In the genomic region with DNA sequence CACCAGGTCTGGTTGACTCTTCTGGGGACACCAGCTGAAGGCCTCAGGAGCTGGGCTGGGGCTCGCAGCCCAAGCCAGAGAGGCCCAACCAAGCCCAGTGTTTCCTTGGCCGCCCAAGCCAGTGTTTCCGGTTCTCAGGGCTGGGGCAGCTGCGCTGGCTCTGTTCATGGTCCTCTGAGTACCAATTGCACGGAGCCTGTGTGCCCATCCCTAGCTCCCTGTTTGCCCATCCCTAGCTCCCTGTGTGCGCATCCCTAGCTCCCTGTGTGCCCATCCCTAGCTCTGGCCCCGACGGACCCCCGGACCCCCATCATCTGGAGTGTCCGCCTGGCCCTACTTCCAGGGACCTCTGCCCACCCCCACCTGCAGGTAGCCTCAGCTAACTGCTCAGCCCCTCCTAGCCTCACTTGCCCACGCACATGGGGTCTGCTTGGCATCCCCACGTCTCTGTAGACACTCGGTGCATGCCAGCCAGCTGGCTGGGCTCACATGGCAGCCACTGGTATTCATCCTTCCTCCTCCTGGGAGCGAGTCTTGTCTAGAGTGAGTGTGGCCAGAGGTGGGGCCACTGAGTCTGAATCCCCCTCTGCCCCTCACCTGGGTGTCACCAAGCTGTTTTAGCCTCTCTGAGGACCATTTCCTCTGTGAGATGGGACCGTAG, we compare ENCODE assay signal across 20 cellular contexts.
DNase-seq lines count a peak whose midpoint lies in the region; ATAC-seq and TF ChIP-seq lines count a peak whose summit lies in the region.
"Had no signal": no experiment of that assay in that cellular context is flagged by ENCODE, and none has a peak within 500 bp of the region (broad histone marks: within the 10 kb centered on the region; RNA-seq: fewer than 3 reads in every experiment).

No MANE protein-coding gene starts in this region.

- H3K36me3 ChIP-seq in endodermal cell (ENCODE audit: control insufficient read depth, insufficient read depth, low read length): no peaks in the 10 kb centered on the region
- no peaks in the 10 kb centered on the region for H3K36me3 ChIP-seq in prostate gland
- H3K36me3 ChIP-seq: BLaER1 treated with 17β-estradiol and CSF1 and Interleukin-3, amounts not matched to agents 10 nM and 100 nM had no signal

- H3K27me3 ChIP-seq in endodermal cell (ENCODE audit: control insufficient read depth, insufficient read depth, low read length, poor library complexity, severe bottlenecking): peaks cover 23% of the 10 kb centered on the region
- no peaks in the 10 kb centered on the region for H3K27me3 ChIP-seq in prostate gland (replicated peaks; ENCODE audit: insufficient read depth)
- H3K27me3 ChIP-seq: BLaER1 treated with 17β-estradiol and CSF1 and Interleukin-3, amounts not matched to agents 10 nM and 100 nM; foreskin keratinocyte had no signal

- H3K9me3 Mint-ChIP-seq in activated T-cell treated with anti-CD3 and anti-CD28 coated beads, Interleukin-2, amount 50 U/mL, for 72 hours: no peaks in the 10 kb centered on the region
- no peaks in the 10 kb centered on the region for H3K9me3 Mint-ChIP-seq in endodermal cell
- H3K9me3 Mint-ChIP-seq: activated B cell treated with CpG ODN at 0.5 μM for 24 hours, natural killer cell had no signal

- no peak for ATAC-seq in activated T-cell treated with anti-CD3 and anti-CD28 coated beads, Interleukin-2, amount 50 U/mL, for 72 hours (replicated peaks in 1 of 2)
- no peak for ATAC-seq in GM18858 (IDR thresholded peaks at IDR 0.05; ENCODE audit: unreplicated experiment)
- ATAC-seq: foreskin keratinocyte, natural killer cell, PC-3 had no signal

- H3K4me3 Mint-ChIP-seq in activated T-cell treated with anti-CD3 and anti-CD28 coated beads, Interleukin-2, amount 50 U/mL, for 72 hours: no peak overlapping the region
- H3K4me3 Mint-ChIP-seq in endodermal cell: no peak overlapping the region
- H3K4me3 Mint-ChIP-seq: activated B cell treated with CpG ODN at 0.5 μM for 24 hours; activated naive CD8-positive, alpha-beta T cell; brain; natural killer cell had no signal

- no peaks in the 10 kb centered on the region for H3K27me3 Mint-ChIP-seq in activated T-cell treated with anti-CD3 and anti-CD28 coated beads, Interleukin-2, amount 50 U/mL, for 72 hours (ENCODE audit: low read depth)
- H3K27me3 Mint-ChIP-seq in endodermal cell (ENCODE audit: insufficient read depth): peaks cover 14% of the 10 kb centered on the region
- H3K27me3 Mint-ChIP-seq: activated naive CD8-positive, alpha-beta T cell had no signal

- intact Hi-C loops in prostate gland (cut with DNase I): loop anchor here (10.0 kb wide), 1 partner anchor 119 kb away; no protein-coding TSS in a partner anchor

- H3K9me3 ChIP-seq in endodermal cell (ENCODE audit: control insufficient read depth, low read length) (no peaks in the 10 kb centered on the region), prostate gland (no peaks in the 10 kb centered on the region)
- H3K9me3 ChIP-seq: BLaER1 treated with 17β-estradiol and CSF1 and Interleukin-3, amounts not matched to agents 10 nM and 100 nM had no signal

- H3K27ac ChIP-seq in endodermal cell (ENCODE audit: low read depth, low read length) (no peak overlapping the region), prostate gland (no peak overlapping the region)
- H3K27ac ChIP-seq: BLaER1 treated with 17β-estradiol and CSF1 and Interleukin-3, amounts not matched to agents 10 nM and 100 nM; foreskin keratinocyte had no signal

- H3K27ac Mint-ChIP-seq in activated T-cell treated with anti-CD3 and anti-CD28 coated beads, Interleukin-2, amount 50 U/mL, for 72 hours: no peak overlapping the region
- H3K27ac Mint-ChIP-seq in endodermal cell: no peak overlapping the region
- H3K27ac Mint-ChIP-seq: activated B cell treated with CpG ODN at 0.5 μM for 24 hours; activated naive CD8-positive, alpha-beta T cell; brain; natural killer cell had no signal

- DNase-seq in activated T-cell treated with anti-CD3 and anti-CD28 coated beads, Interleukin-2, amount 50 U/mL, for 1 hour: peak; percentile 15
- no peak for DNase-seq in activated T-cell treated with anti-CD3 and anti-CD28 coated beads, Interleukin-2, amount 50 U/mL, for 72 hours
- peak; percentile 1 for DNase-seq in Daoy (ENCODE audit: low read depth)
- peak; percentile 45 for DNase-seq in endodermal cell
- DNase-seq in prostate gland (ENCODE audit: low spot score): peak; percentile 3
- no peak for DNase-seq in activated gamma-delta T cell treated with Interleukin-2 at 50 U/mL for 16 hours
- no peak for DNase-seq in NCI-H345 treated with DMSO at 0.1 percent for 48 hours (lab: John Stamatoyannopoulos, UW; ENCODE audit: unreplicated experiment)
- DNase-seq: DMS153, foreskin keratinocyte, mesendoderm, NCI-H1436, NCI-H82, PC-3 had no signal

- H3K36me3 Mint-ChIP-seq in activated T-cell treated with anti-CD3 and anti-CD28 coated beads, Interleukin-2, amount 50 U/mL, for 72 hours (ENCODE audit: insufficient read depth in 2 of 2): no peaks in the 10 kb centered on the region
- no peaks in the 10 kb centered on the region for H3K36me3 Mint-ChIP-seq in endodermal cell (ENCODE audit: low read depth)
- H3K36me3 Mint-ChIP-seq: activated naive CD8-positive, alpha-beta T cell; brain; natural killer cell had no signal

- TF ChIP-seq CTCF in endodermal cell (conservative IDR thresholded peaks at IDR 0.05) (peak; percentile 28), prostate gland (IDR thresholded peaks at IDR 0.05) (no peak)

- H3K4me1 ChIP-seq in endodermal cell (ENCODE audit: control insufficient read depth, insufficient read depth, low read length) (peaks cover 10% of the 10 kb centered on the region), prostate gland (replicated peaks) (peaks cover 8% of the 10 kb centered on the region)

- H3K9ac ChIP-seq in endodermal cell (ENCODE audit: extremely low read depth, low read length, poor library complexity, severe bottlenecking): no peak overlapping the region
- H3K9ac ChIP-seq: BLaER1 treated with 17β-estradiol and CSF1 and Interleukin-3, amounts not matched to agents 10 nM and 100 nM had no signal

- no peak for TF ChIP-seq POLR2A in prostate gland (IDR thresholded peaks at IDR 0.05)

- WGBS in endodermal cell (ENCODE audit: insufficient coverage in 1 of 2, insufficient read length in 1 of 2), 2 experiments: 89 to 93% methylated on average over 8 to 15 of the region's 15 CpGs
- 94% methylated on average over 15 of the region's 15 CpGs for WGBS in prostate gland

- no peak overlapping the region for H3K4me3 ChIP-seq in endodermal cell (ENCODE audit: low read length)
- no peak overlapping the region for H3K4me3 ChIP-seq in prostate gland
- H3K4me3 ChIP-seq: BLaER1 treated with 17β-estradiol and CSF1 and Interleukin-3, amounts not matched to agents 10 nM and 100 nM; smooth muscle cell had no signal

- peaks cover 12% of the 10 kb centered on the region for H3K4me1 Mint-ChIP-seq in activated T-cell treated with anti-CD3 and anti-CD28 coated beads, Interleukin-2, amount 50 U/mL, for 72 hours (ENCODE audit: low read depth)
- peaks cover 2% of the 10 kb centered on the region for H3K4me1 Mint-ChIP-seq in endodermal cell

Comparison
In these comparisons a context has a peak if more than half of its experiments do, and no peak if none do; other contexts are left out.
1. DNase-seq: peak in activated T-cell treated with anti-CD3 and anti-CD28 coated beads, Interleukin-2, amount 50 U/mL, for 1 hour (single experiment), Daoy (single experiment), endodermal cell (single experiment) and prostate gland (single experiment); none in activated T-cell treated with anti-CD3 and anti-CD28 coated beads, Interleukin-2, amount 50 U/mL, for 72 hours (0 of 2), activated gamma-delta T cell treated with Interleukin-2 at 50 U/mL for 16 hours (single experiment) and NCI-H345 treated with DMSO at 0.1 percent for 48 hours (single experiment).